In genomic region chr12:74816398-74817175, GRCh38 we compare ENCODE assay signal across 16 cellular contexts.
DNase-seq lines count a peak whose midpoint lies in the region; ATAC-seq and TF ChIP-seq lines count a peak whose summit lies in the region.
"Had no signal": no experiment of that assay in that cellular context is flagged by ENCODE, and none has a peak within 500 bp of the region (broad histone marks: within the 10 kb centered on the region; RNA-seq: fewer than 3 reads in every experiment).

No MANE protein-coding gene starts in this region.

- no peak overlapping the region for H3K4ac ChIP-seq in mesendoderm (ENCODE audit: low read depth, low read length)

- no peak for TF ChIP-seq CTCF in A673 (conservative IDR thresholded peaks at IDR 0.05; ENCODE audit: low read depth, low read length)
- no peak for TF ChIP-seq CTCF in GM10266 (IDR thresholded peaks at IDR 0.05; ENCODE audit: control insufficient read depth, insufficient read depth, low read depth, missing control alignments)

- H2BK120ac ChIP-seq in mesendoderm (ENCODE audit: low read depth, low read length) = no peak overlapping the region

- no peak overlapping the region for H3K18ac ChIP-seq in mesendoderm (ENCODE audit: low read length)

- H3K27me3 ChIP-seq in A673 (replicated peaks; ENCODE audit: insufficient read depth, low read depth, low read length, poor library complexity) = no peaks in the 10 kb centered on the region
- H3K27me3 ChIP-seq in mesendoderm (ENCODE audit: insufficient read depth, low read length, poor library complexity) = no peaks in the 10 kb centered on the region
- H3K27me3 ChIP-seq: BE2C, MG63 had no signal

- H3K79me2 ChIP-seq in mesendoderm (ENCODE audit: control insufficient read depth, insufficient read depth, low read length) = no peaks in the 10 kb centered on the region

- CTCF ChIA-PET in A673 (lab: Charles Lee) = no interaction called here

- no TSS peak for BruUV-seq in A673 (replicated peaks; lab: Mats Ljungman, UMichigan)

- intact Hi-C loops in A673 (cut with micrococcal nuclease; ENCODE audit: unreplicated experiment) = no loop called here

- WGBS in mesendoderm (ENCODE audit: extremely low coverage, insufficient coverage, low lambda C conversion rate) = no CpG with 5 or more reads among the region's 10 CpGs

- no peaks in the 10 kb centered on the region for H3K79me1 ChIP-seq in mesendoderm (ENCODE audit: low read length)

- H3K23ac ChIP-seq in mesendoderm (ENCODE audit: low read length) = no peak overlapping the region

- H2AK5ac ChIP-seq in mesendoderm (ENCODE audit: low read length) = no peak overlapping the region

- DNase-seq in A673 (ENCODE audit: low spot score) (peak; percentile 19), H4 (ENCODE audit: low spot score) (peak; percentile 20), OCI-M1 (lab: John Stamatoyannopoulos, UW) (peak; percentile 22), mesendoderm (peak; percentile 7), GM10266 (ENCODE audit: extremely low spot score) (no peak), NCI-H446 (lab: John Stamatoyannopoulos, UW) (no peak)
- no peak for DNase-seq in effector CD4-positive, alpha-beta T cell
- DNase-seq: BE2C; CD8-positive, alpha-beta T cell; GM23248; KG1; MG63; NCI-H1105; NCI-H187 treated with DMSO at 0.1 percent for 48 hours had no signal

- H3K9ac ChIP-seq in mesendoderm (ENCODE audit: low read length) = no peak overlapping the region
- H3K9ac ChIP-seq: GM23248 had no signal

- no peak overlapping the region for H4K8ac ChIP-seq in mesendoderm (ENCODE audit: low read depth, low read length)

- H3K9me3 ChIP-seq in A673 (ENCODE audit: low read depth, low read length, poor library complexity, severe bottlenecking) = no peaks in the 10 kb centered on the region
- H3K9me3 ChIP-seq: BE2C, MG63 had no signal

- POLR2A ChIA-PET in A673 (lab: Charles Lee; ENCODE audit: low non-redundant PET) = no interaction called here

- H3K36me3 ChIP-seq in A673 (ENCODE audit: insufficient read depth, low read length, poor library complexity, severe bottlenecking) (no peaks in the 10 kb centered on the region), mesendoderm (ENCODE audit: control insufficient read depth, insufficient read depth, low read length) (no peaks in the 10 kb centered on the region)
- H3K36me3 ChIP-seq: BE2C, MG63 had no signal

- H3K27ac ChIP-seq in A673 (ENCODE audit: low read depth, low read length, poor library complexity, severe bottlenecking) = no peak overlapping the region
- H3K27ac ChIP-seq in mesendoderm (ENCODE audit: low read depth, low read length) = no peak overlapping the region
- H3K27ac ChIP-seq: GM23248 had no signal

- H3K4me1 ChIP-seq in A673 (ENCODE audit: insufficient read depth, low read length, poor library complexity, severe bottlenecking) = peaks cover 3% of the 10 kb centered on the region
- no peaks in the 10 kb centered on the region for H3K4me1 ChIP-seq in mesendoderm (ENCODE audit: control insufficient read depth, low read depth, low read length)
- H3K4me1 ChIP-seq: BE2C had no signal

- no peak overlapping the region for H3K4me2 ChIP-seq in mesendoderm (ENCODE audit: low read length)

- H4K5ac ChIP-seq in mesendoderm (ENCODE audit: low read length) = no peak overlapping the region

- no peak for ATAC-seq in GM18858 (IDR thresholded peaks at IDR 0.05; ENCODE audit: unreplicated experiment)
- ATAC-seq: CD8-positive, alpha-beta T cell; GM12878 had no signal

- H3K56ac ChIP-seq in mesendoderm (ENCODE audit: low read length) = no peak overlapping the region

- no peak overlapping the region for H2BK15ac ChIP-seq in mesendoderm (replicated peaks; ENCODE audit: low read depth)

- H3K4me3 ChIP-seq in A673 (ENCODE audit: low read depth, low read length, poor library complexity, severe bottlenecking) (no peak overlapping the region), mesendoderm (ENCODE audit: low read length) (no peak overlapping the region)
- H3K4me3 ChIP-seq: GM12878, GM23248, MG63 had no signal

- no peak overlapping the region for H2BK5ac ChIP-seq in mesendoderm (ENCODE audit: low read length)

Comparison
In these comparisons a context has a peak if more than half of its experiments do, and no peak if none do; other contexts are left out.
1. DNase-seq: peak in A673 (single experiment), H4 (single experiment), OCI-M1 (single experiment) and mesendoderm (single experiment); none in GM10266 (single experiment), effector CD4-positive, alpha-beta T cell (single experiment) and NCI-H446 (0 of 2).